Comparison of ENCODE assay signal across 26 cellular contexts in genomic region chrX:38678217-38678616, GRCh38.
DNase-seq lines count a peak whose midpoint lies in the region; ATAC-seq, FAIRE-seq and TF ChIP-seq lines count a peak whose summit lies in the region.
"Had no signal": no experiment of that assay in that cellular context is flagged by ENCODE, and none has a peak within 500 bp of the region (broad histone marks: within the 10 kb centered on the region; RNA-seq: fewer than 3 reads in every experiment).

No MANE protein-coding gene starts in this region.

- H3K4me2 ChIP-seq in astrocyte (ENCODE audit: low read length): no peak overlapping the region
- H3K4me2 ChIP-seq: A549; BLaER1 treated with 17β-estradiol and CSF1 and Interleukin-3, amounts not matched to agents 10 nM and 100 nM had no signal

- H3K4me1 ChIP-seq in astrocyte (ENCODE audit: insufficient read depth, low read length): no peaks in the 10 kb centered on the region
- H3K4me1 ChIP-seq: A549, BE2C had no signal

- no peak overlapping the region for H3K4me3 ChIP-seq in astrocyte (ENCODE audit: insufficient read depth, low read depth, low read length)
- H3K4me3 ChIP-seq: A549; BLaER1 treated with 17β-estradiol and CSF1 and Interleukin-3, amounts not matched to agents 10 nM and 100 nM; GM12878; GM23248 had no signal

- H3K9me3 ChIP-seq in astrocyte (ENCODE audit: insufficient read depth, low read depth, low read length): no peaks in the 10 kb centered on the region
- H3K9me3 ChIP-seq: A549; BE2C; BLaER1 treated with 17β-estradiol and CSF1 and Interleukin-3, amounts not matched to agents 10 nM and 100 nM had no signal

- peak; percentile 91 for FAIRE-seq in astrocyte (lab: Jason Lieb, UNC)
- FAIRE-seq in islet of Langerhans (lab: Jason Lieb, UNC): peak; percentile 45
- FAIRE-seq: GM12878, GM19239, H1 had no signal

- H3K4me1 Mint-ChIP-seq in activated T-cell treated with anti-CD3 and anti-CD28 coated beads, Interleukin-2, amount 50 U/mL, for 72 hours (ENCODE audit: low read depth): peaks cover 25% of the 10 kb centered on the region
- H3K4me1 Mint-ChIP-seq in astrocyte (ENCODE audit: low read depth, unreplicated experiment): peaks cover 6% of the 10 kb centered on the region
- H3K4me1 Mint-ChIP-seq: CD8-positive, alpha-beta memory T cell had no signal

- no peaks in the 10 kb centered on the region for H3K9me3 Mint-ChIP-seq in activated T-cell treated with anti-CD3 and anti-CD28 coated beads, Interleukin-2, amount 50 U/mL, for 72 hours
- H3K9me3 Mint-ChIP-seq in astrocyte (ENCODE audit: unreplicated experiment): no peaks in the 10 kb centered on the region
- H3K9me3 Mint-ChIP-seq: CD4-positive, alpha-beta T cell; CD8-positive, alpha-beta memory T cell had no signal

- peak overlapping the region in 1 of 2 donors; percentile 19 for H3K4me3 Mint-ChIP-seq in activated T-cell treated with anti-CD3 and anti-CD28 coated beads, Interleukin-2, amount 50 U/mL, for 72 hours
- no peak overlapping the region for H3K4me3 Mint-ChIP-seq in astrocyte (ENCODE audit: unreplicated experiment)
- H3K4me3 Mint-ChIP-seq: CD14-positive monocyte; CD4-positive, alpha-beta T cell; CD8-positive, alpha-beta memory T cell had no signal

- H3K27ac ChIP-seq in astrocyte (ENCODE audit: low read depth, low read length): no peak overlapping the region
- H3K27ac ChIP-seq: A549; BLaER1 treated with 17β-estradiol and CSF1 and Interleukin-3, amounts not matched to agents 10 nM and 100 nM; GM23248 had no signal

- H3K36me3 Mint-ChIP-seq in activated T-cell treated with anti-CD3 and anti-CD28 coated beads, Interleukin-2, amount 50 U/mL, for 72 hours (ENCODE audit: insufficient read depth in 2 of 2): no peaks in the 10 kb centered on the region
- H3K36me3 Mint-ChIP-seq in astrocyte (ENCODE audit: low read depth, unreplicated experiment): no peaks in the 10 kb centered on the region
- H3K36me3 Mint-ChIP-seq: CD14-positive monocyte; CD8-positive, alpha-beta memory T cell had no signal

- no peak overlapping the region for H3K9ac ChIP-seq in astrocyte (ENCODE audit: low read length)
- H3K9ac ChIP-seq: BLaER1 treated with 17β-estradiol and CSF1 and Interleukin-3, amounts not matched to agents 10 nM and 100 nM; GM23248 had no signal

- ATAC-seq in activated T-cell treated with anti-CD3 and anti-CD28 coated beads, Interleukin-2, amount 50 U/mL, for 72 hours (replicated peaks in 1 of 2): peak; percentile 46 to 50
- no peak for ATAC-seq in HG03460 (IDR thresholded peaks at IDR 0.05; ENCODE audit: unreplicated experiment)
- ATAC-seq: A549, GM12878 had no signal

- DNase-seq in activated T-cell treated with anti-CD3 and anti-CD28 coated beads, Interleukin-2, amount 50 U/mL, for 72 hours: no peak
- DNase-seq in activated T-cell treated with anti-CD3 and anti-CD28 coated beads for 4 hours: no peak
- no peak for DNase-seq in astrocyte (ENCODE audit: low read depth)
- no peak for DNase-seq in LoVo (ENCODE audit: low spot score)
- no peak for DNase-seq in NCI-H146 (lab: John Stamatoyannopoulos, UW)
- DNase-seq: 8988T; ACHN; AML-193; BE2C; CD4-positive, alpha-beta T cell; CD8-positive, alpha-beta memory T cell; DMS 273 treated with DMSO at 0.1 percent for 48 hours; DMS79; EL; GDM1; GM23248; H7; HCEC 1CT had no signal

- peaks cover 64% of the 10 kb centered on the region for H3K27me3 Mint-ChIP-seq in activated T-cell treated with anti-CD3 and anti-CD28 coated beads, Interleukin-2, amount 50 U/mL, for 72 hours (ENCODE audit: low read depth)
- no peaks in the 10 kb centered on the region for H3K27me3 Mint-ChIP-seq in astrocyte (ENCODE audit: low read depth, unreplicated experiment)
- H3K27me3 Mint-ChIP-seq: CD4-positive, alpha-beta T cell had no signal

- no peak overlapping the region for H2AFZ ChIP-seq in astrocyte (ENCODE audit: low read depth, low read length)
- H2AFZ ChIP-seq: GM23248 had no signal

- H3K36me3 ChIP-seq in astrocyte (ENCODE audit: insufficient read depth, low read length): no peaks in the 10 kb centered on the region
- H3K36me3 ChIP-seq: BE2C; BLaER1 treated with 17β-estradiol and CSF1 and Interleukin-3, amounts not matched to agents 10 nM and 100 nM had no signal

- H4K20me1 ChIP-seq in astrocyte (ENCODE audit: insufficient read depth, low read length): no peaks in the 10 kb centered on the region
- H4K20me1 ChIP-seq: BLaER1 treated with 17β-estradiol and CSF1 and Interleukin-3, amounts not matched to agents 10 nM and 100 nM had no signal

- no peaks in the 10 kb centered on the region for H3K27me3 ChIP-seq in astrocyte (ENCODE audit: insufficient read depth, low read length)
- H3K27me3 ChIP-seq: BE2C; BLaER1 treated with 17β-estradiol and CSF1 and Interleukin-3, amounts not matched to agents 10 nM and 100 nM had no signal

- H3K27ac Mint-ChIP-seq in activated T-cell treated with anti-CD3 and anti-CD28 coated beads, Interleukin-2, amount 50 U/mL, for 72 hours: no peak overlapping the region
- H3K27ac Mint-ChIP-seq in astrocyte (ENCODE audit: unreplicated experiment): no peak overlapping the region
- H3K27ac Mint-ChIP-seq: CD14-positive monocyte; CD4-positive, alpha-beta T cell; CD8-positive, alpha-beta memory T cell had no signal

- no peaks in the 10 kb centered on the region for H3K79me2 ChIP-seq in astrocyte (ENCODE audit: insufficient read depth, low read length)

- TF ChIP-seq CTCF in astrocyte (IDR thresholded peaks at IDR 0.05; ENCODE audit: insufficient read depth, low read depth, low read length): no peak
